Comparison of ENCODE assay signal across 9 cellular contexts in the genomic region with DNA sequence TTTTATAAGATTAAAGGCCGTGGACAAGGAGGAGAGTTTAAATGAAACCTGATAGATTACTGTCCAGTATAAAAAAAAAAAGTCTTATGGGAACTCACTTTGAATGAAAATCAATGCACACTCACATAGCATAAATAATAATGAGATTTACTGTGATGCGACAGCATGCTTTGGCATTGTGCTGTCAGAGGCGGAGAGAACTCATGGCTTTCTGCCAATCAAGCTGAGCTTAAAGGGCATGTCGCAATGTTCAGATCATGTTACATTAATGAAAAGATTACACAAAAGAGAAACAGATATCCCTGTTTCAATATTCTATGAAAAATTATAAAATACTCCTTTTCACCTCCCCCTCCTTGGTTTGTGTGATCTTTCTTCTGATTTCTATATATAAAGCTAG.
DNase-seq lines count a peak whose midpoint lies in the region; ATAC-seq, FAIRE-seq and TF ChIP-seq lines count a peak whose summit lies in the region.
"Had no signal": no experiment of that assay in that cellular context is flagged by ENCODE, and none has a peak within 500 bp of the region (broad histone marks: within the 10 kb centered on the region; RNA-seq: fewer than 3 reads in every experiment).

No MANE protein-coding gene starts in this region.

- CTCF ChIA-PET in activated CD4-positive, alpha-beta T cell treated with anti-CD3 and anti-CD28 coated beads, Interleukin-2, amount 10 ng/mL, durations not matched to agents 7 days and 5 days (lab: Charles Lee) = no interaction called here
- CTCF ChIA-PET in activated naive CD4-positive, alpha-beta T cell treated with anti-CD3 and anti-CD28 coated beads for 36 hours (lab: Charles Lee) = interaction anchor here (0.7 kb wide), 1 partner anchor 492 kb away, joined by 4 read pairs; no protein-coding TSS in a partner anchor

- POLR2A ChIA-PET in activated CD4-positive, alpha-beta T cell treated with anti-CD3 and anti-CD28 coated beads, Interleukin-2, amount 10 ng/mL, durations not matched to agents 7 days and 5 days (lab: Charles Lee) = no interaction called here

- H3K27ac ChIP-seq in kidney (ENCODE audit: low read depth in 2 of 2, low read length in 2 of 2) = no peak overlapping the region

- DNase-seq in Daoy (ENCODE audit: low read depth) (peak; percentile 68), NCI-H2029 treated with DMSO at 0.1 percent for 48 hours (lab: John Stamatoyannopoulos, UW) (peak; percentile 58), astrocyte of the spinal cord (ENCODE audit: low read depth, low spot score) (peak; percentile 78), mucosa of gallbladder (ENCODE audit: low spot score) (peak; percentile 59), kidney (no peak)
- DNase-seq in activated CD4-positive, alpha-beta T cell treated with anti-CD3 and anti-CD28 coated beads, Interleukin-2, amount 10 ng/mL, durations not matched to agents 7 days and 5 days = no peak
- DNase-seq in activated naive CD4-positive, alpha-beta T cell treated with anti-CD3 and anti-CD28 coated beads for 36 hours = no peak

- H3K27me3 Mint-ChIP-seq in activated CD4-positive, alpha-beta T cell treated with anti-CD3 and anti-CD28 coated beads, Interleukin-2, amount 10 ng/mL, durations not matched to agents 7 days and 5 days = no peaks in the 10 kb centered on the region
- H3K27me3 Mint-ChIP-seq in activated naive CD4-positive, alpha-beta T cell treated with anti-CD3 and anti-CD28 coated beads for 36 hours (ENCODE audit: low read depth) = no peaks in the 10 kb centered on the region

- no peak overlapping the region for H3K4me3 Mint-ChIP-seq in activated CD4-positive, alpha-beta T cell treated with anti-CD3 and anti-CD28 coated beads, Interleukin-2, amount 10 ng/mL, durations not matched to agents 7 days and 5 days
- no peak overlapping the region for H3K4me3 Mint-ChIP-seq in activated naive CD4-positive, alpha-beta T cell treated with anti-CD3 and anti-CD28 coated beads for 36 hours
- H3K4me3 Mint-ChIP-seq: nephron had no signal

- no peak for FAIRE-seq in kidney (lab: Jason Lieb, UNC)

- H3K9me3 ChIP-seq in kidney (ENCODE audit: control insufficient read depth in 1 of 2, low read length in 2 of 2) = no peaks in the 10 kb centered on the region

- no peak for ATAC-seq in GM19452 (IDR thresholded peaks at IDR 0.05; ENCODE audit: unreplicated experiment)

- H3K27ac Mint-ChIP-seq in activated CD4-positive, alpha-beta T cell treated with anti-CD3 and anti-CD28 coated beads, Interleukin-2, amount 10 ng/mL, durations not matched to agents 7 days and 5 days = no peak overlapping the region
- H3K27ac Mint-ChIP-seq in activated naive CD4-positive, alpha-beta T cell treated with anti-CD3 and anti-CD28 coated beads for 36 hours = no peak overlapping the region
- H3K27ac Mint-ChIP-seq: nephron had no signal

- TF ChIP-seq CTCF in astrocyte of the spinal cord (IDR thresholded peaks at IDR 0.05; ENCODE audit: low read depth, low read length) (no peak), kidney (IDR thresholded peaks at IDR 0.05; ENCODE audit: borderline replicate concordance, extremely low read depth, insufficient read depth) (no peak)

- H3K4me3 ChIP-seq in astrocyte of the spinal cord (ENCODE audit: low read depth, low read length) = no peak overlapping the region
- no peak overlapping the region for H3K4me3 ChIP-seq in kidney (ENCODE audit: low read length in 2 of 2)

- in situ Hi-C loops in astrocyte of the spinal cord (cut with HindIII; ENCODE audit: low sequenced_read_pairs) = no loop called here

- H3K4me1 ChIP-seq in kidney (ENCODE audit: control insufficient read depth in 1 of 2, insufficient read depth in 1 of 2, low read depth in 1 of 2, low read length in 2 of 2) = no peaks in the 10 kb centered on the region

- H3K4me1 Mint-ChIP-seq in activated CD4-positive, alpha-beta T cell treated with anti-CD3 and anti-CD28 coated beads, Interleukin-2, amount 10 ng/mL, durations not matched to agents 7 days and 5 days = no peaks in the 10 kb centered on the region
- no peaks in the 10 kb centered on the region for H3K4me1 Mint-ChIP-seq in activated naive CD4-positive, alpha-beta T cell treated with anti-CD3 and anti-CD28 coated beads for 36 hours (ENCODE audit: low read depth)

- no peak overlapping the region for H3K9ac ChIP-seq in kidney (ENCODE audit: low read length in 2 of 2)

- no peaks in the 10 kb centered on the region for H3K36me3 ChIP-seq in kidney (ENCODE audit: control insufficient read depth in 1 of 2, insufficient read depth in 2 of 2, low read length in 2 of 2)

- H3K9me3 Mint-ChIP-seq in activated CD4-positive, alpha-beta T cell treated with anti-CD3 and anti-CD28 coated beads, Interleukin-2, amount 10 ng/mL, durations not matched to agents 7 days and 5 days = no peaks in the 10 kb centered on the region
- peaks cover 4% of the 10 kb centered on the region for H3K9me3 Mint-ChIP-seq in activated naive CD4-positive, alpha-beta T cell treated with anti-CD3 and anti-CD28 coated beads for 36 hours
- H3K9me3 Mint-ChIP-seq: nephron had no signal

- no peaks in the 10 kb centered on the region for H3K36me3 Mint-ChIP-seq in activated CD4-positive, alpha-beta T cell treated with anti-CD3 and anti-CD28 coated beads, Interleukin-2, amount 10 ng/mL, durations not matched to agents 7 days and 5 days (ENCODE audit: low read depth)
- H3K36me3 Mint-ChIP-seq in activated naive CD4-positive, alpha-beta T cell treated with anti-CD3 and anti-CD28 coated beads for 36 hours (ENCODE audit: low read depth) = no peaks in the 10 kb centered on the region

- intact Hi-C loops in activated naive CD4-positive, alpha-beta T cell treated with anti-CD3 and anti-CD28 coated beads for 36 hours (cut with micrococcal nuclease) = no loop called here
- intact Hi-C loops in kidney (cut with DNase I) = no loop called here

Comparison
In these comparisons a context has a peak if more than half of its experiments do, and no peak if none do; other contexts are left out.
1. DNase-seq: peak in Daoy (single experiment), NCI-H2029 treated with DMSO at 0.1 percent for 48 hours (single experiment), astrocyte of the spinal cord (single experiment) and mucosa of gallbladder (single experiment); none in activated CD4-positive, alpha-beta T cell treated with anti-CD3 and anti-CD28 coated beads, Interleukin-2, amount 10 ng/mL, durations not matched to agents 7 days and 5 days (single experiment), activated naive CD4-positive, alpha-beta T cell treated with anti-CD3 and anti-CD28 coated beads for 36 hours (single experiment) and kidney (single experiment).